ENCODE assay signal across 1 cellular context in the genomic region with DNA sequence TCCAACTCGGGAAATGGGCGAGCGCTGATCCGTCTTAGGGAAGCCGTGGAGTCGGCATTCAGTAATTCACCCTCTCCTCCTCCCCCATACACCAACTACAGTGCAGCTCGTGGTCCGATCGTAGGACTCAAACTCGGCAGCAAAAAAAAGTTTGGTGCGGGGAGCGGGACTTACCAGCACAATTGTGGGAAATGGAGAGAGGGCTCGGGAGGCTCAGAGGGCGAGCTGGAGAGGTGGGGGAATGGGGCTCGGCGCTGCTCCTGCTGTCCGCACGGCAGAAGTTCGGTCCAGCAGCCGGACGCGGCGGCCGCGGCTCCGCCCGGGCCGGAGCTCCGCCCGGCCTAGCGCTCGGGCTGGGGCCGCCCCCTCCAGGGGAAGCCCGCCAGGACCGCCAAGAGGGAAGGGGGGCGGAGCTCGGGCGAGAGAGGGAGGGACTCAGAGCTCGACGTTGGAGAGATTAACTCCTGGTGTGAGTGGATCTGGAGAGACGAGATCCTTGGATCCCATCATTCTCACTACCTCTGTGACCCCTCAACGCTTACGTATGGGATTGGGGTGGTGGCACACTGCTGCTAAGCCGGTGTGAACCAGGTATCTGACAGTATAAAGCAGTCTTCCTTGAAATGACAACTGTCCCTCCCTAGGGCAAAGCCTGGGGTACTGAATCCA.
TF ChIP-seq lines count a peak whose summit lies in the region.

No MANE protein-coding gene starts in this region.

TF ChIP-seq in HCT116, 20 proteins besides CTCF, POLR2A, EP300 and RAD21 (continued from another document):
- TF ChIP-seq, protein P1, sequence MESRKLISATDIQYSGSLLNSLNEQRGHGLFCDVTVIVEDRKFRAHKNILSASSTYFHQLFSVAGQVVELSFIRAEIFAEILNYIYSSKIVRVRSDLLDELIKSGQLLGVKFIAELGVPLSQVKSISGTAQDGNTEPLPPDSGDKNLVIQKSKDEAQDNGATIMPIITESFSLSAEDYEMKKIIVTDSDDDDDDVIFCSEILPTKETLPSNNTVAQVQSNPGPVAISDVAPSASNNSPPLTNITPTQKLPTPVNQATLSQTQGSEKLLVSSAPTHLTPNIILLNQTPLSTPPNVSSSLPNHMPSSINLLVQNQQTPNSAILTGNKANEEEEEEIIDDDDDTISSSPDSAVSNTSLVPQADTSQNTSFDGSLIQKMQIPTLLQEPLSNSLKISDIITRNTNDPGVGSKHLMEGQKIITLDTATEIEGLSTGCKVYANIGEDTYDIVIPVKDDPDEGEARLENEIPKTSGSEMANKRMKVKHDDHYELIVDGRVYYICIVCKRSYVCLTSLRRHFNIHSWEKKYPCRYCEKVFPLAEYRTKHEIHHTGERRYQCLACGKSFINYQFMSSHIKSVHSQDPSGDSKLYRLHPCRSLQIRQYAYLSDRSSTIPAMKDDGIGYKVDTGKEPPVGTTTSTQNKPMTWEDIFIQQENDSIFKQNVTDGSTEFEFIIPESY (IDR thresholded peaks at IDR 0.05; ENCODE audit: extremely low read depth, insufficient replicate concordance, low read length): no peak
- TF ChIP-seq, protein P2, sequence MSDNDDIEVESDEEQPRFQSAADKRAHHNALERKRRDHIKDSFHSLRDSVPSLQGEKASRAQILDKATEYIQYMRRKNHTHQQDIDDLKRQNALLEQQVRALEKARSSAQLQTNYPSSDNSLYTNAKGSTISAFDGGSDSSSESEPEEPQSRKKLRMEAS (IDR thresholded peaks at IDR 0.05): peak; percentile 34; the same call in 1 of the 2 replicates
- TF ChIP-seq EZH2phosphoT487 (IDR thresholded peaks at IDR 0.05; ENCODE audit: borderline replicate concordance): no peak
- no peak for TF ChIP-seq ELF1 (IDR thresholded peaks at IDR 0.05; ENCODE audit: borderline replicate concordance, low read depth)
- TF ChIP-seq SIN3A (IDR thresholded peaks at IDR 0.05; ENCODE audit: low read depth): no peak
- TF ChIP-seq YY1 (IDR thresholded peaks at IDR 0.05; ENCODE audit: extremely low read depth, insufficient replicate concordance, low read depth, low read length): no peak
